Comparison of ENCODE assay signal across 1 cellular context in the genomic region with DNA sequence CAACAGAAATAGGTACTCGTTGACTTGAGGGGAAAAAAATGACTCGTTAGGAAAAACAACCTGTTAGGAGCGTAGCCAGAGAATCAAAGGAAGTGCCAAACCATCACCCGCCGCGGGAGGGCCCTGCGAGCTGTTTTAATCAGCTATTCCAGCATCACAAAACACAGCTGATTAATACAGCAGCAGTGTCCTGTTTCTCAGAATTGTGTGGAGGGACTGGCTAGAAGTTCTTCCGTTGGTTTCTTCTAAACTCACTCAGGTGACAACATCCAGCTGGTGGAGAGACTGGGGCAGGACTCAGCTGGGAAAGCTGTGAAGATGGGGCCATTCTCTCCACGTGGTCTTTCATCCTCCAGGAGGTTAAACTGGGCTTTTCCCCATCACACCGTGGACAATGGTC.
TF ChIP-seq lines count a peak whose summit lies in the region.

No MANE protein-coding gene starts in this region.

TF ChIP-seq in GM23338, 12 proteins besides CTCF, POLR2A, EP300 and RAD21 (continued from another document):
- TF ChIP-seq, protein P1, sequence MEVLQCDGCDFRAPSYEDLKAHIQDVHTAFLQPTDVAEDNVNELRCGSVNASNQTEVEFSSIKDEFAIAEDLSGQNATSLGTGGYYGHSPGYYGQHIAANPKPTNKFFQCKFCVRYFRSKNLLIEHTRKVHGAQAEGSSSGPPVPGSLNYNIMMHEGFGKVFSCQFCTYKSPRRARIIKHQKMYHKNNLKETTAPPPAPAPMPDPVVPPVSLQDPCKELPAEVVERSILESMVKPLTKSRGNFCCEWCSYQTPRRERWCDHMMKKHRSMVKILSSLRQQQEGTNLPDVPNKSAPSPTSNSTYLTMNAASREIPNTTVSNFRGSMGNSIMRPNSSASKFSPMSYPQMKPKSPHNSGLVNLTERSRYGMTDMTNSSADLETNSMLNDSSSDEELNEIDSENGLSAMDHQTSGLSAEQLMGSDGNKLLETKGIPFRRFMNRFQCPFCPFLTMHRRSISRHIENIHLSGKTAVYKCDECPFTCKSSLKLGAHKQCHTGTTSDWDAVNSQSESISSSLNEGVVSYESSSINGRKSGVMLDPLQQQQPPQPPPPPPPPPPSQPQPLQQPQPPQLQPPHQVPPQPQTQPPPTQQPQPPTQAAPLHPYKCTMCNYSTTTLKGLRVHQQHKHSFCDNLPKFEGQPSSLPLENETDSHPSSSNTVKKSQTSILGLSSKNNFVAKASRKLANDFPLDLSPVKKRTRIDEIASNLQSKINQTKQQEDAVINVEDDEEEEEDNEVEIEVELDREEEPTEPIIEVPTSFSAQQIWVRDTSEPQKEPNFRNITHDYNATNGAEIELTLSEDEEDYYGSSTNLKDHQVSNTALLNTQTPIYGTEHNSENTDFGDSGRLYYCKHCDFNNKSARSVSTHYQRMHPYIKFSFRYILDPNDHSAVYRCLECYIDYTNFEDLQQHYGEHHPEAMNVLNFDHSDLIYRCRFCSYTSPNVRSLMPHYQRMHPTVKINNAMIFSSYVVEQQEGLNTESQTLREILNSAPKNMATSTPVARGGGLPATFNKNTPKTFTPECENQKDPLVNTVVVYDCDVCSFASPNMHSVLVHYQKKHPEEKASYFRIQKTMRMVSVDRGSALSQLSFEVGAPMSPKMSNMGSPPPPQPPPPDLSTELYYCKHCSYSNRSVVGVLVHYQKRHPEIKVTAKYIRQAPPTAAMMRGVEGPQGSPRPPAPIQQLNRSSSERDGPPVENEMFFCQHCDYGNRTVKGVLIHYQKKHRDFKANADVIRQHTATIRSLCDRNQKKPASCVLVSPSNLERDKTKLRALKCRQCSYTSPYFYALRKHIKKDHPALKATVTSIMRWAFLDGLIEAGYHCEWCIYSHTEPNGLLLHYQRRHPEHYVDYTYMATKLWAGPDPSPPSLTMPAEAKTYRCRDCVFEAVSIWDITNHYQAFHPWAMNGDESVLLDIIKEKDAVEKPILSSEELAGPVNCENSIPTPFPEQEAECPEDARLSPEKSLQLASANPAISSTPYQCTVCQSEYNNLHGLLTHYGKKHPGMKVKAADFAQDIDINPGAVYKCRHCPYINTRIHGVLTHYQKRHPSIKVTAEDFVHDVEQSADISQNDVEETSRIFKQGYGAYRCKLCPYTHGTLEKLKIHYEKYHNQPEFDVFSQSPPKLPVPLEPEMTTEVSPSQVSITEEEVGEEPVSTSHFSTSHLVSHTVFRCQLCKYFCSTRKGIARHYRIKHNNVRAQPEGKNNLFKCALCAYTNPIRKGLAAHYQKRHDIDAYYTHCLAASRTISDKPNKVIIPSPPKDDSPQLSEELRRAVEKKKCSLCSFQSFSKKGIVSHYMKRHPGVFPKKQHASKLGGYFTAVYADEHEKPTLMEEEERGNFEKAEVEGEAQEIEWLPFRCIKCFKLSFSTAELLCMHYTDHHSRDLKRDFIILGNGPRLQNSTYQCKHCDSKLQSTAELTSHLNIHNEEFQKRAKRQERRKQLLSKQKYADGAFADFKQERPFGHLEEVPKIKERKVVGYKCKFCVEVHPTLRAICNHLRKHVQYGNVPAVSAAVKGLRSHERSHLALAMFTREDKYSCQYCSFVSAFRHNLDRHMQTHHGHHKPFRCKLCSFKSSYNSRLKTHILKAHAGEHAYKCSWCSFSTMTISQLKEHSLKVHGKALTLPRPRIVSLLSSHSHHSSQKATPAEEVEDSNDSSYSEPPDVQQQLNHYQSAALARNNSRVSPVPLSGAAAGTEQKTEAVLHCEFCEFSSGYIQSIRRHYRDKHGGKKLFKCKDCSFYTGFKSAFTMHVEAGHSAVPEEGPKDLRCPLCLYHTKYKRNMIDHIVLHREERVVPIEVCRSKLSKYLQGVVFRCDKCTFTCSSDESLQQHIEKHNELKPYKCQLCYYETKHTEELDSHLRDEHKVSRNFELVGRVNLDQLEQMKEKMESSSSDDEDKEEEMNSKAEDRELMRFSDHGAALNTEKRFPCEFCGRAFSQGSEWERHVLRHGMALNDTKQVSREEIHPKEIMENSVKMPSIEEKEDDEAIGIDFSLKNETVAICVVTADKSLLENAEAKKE (CRISPR knock-in tag; IDR thresholded peaks at IDR 0.05): no peak
- TF ChIP-seq POLR2AphosphoS5 (IDR thresholded peaks at IDR 0.05; ENCODE audit: low read depth): no peak
